29 cellular contexts compared by ENCODE assay signal in genomic region chr7:63009771-63010170, GRCh38.
"Had no signal": no experiment of that assay in that cellular context is flagged by ENCODE, and none has a peak within 500 bp of the region (broad histone marks: within the 10 kb centered on the region; RNA-seq: fewer than 3 reads in every experiment).

No MANE protein-coding gene starts in this region.

- H3K9me3 ChIP-seq: testis, thoracic aorta, thyroid gland, tibial artery, transverse colon, upper lobe of right lung, uterus, vagina had no signal

- H3K4me3 ChIP-seq: stomach, suprapubic skin, testis, thoracic aorta, thyroid gland, tibial artery, tibial nerve, transverse colon, upper lobe of left lung, upper lobe of right lung, uterus, vagina had no signal

- H3K4me3 Mint-ChIP-seq: stimulated activated effector memory CD8-positive, alpha-beta T cell treated with anti-CD3 and anti-CD28 coated beads, Interleukin-12 subunit alpha, Interleukin-12 subunit beta, amount 100 ng/mL, for 72 hours; stimulated activated memory B cell treated with anti-CD40 and anti-IgM and Interleukin-4, amounts not matched to agents 10 μg/mL and 1 μg/mL and 100 μg/mL, for 72 hours; stimulated activated naive B cell treated with anti-CD40 and anti-IgM and Interleukin-4, amounts not matched to agents 10 μg/mL and 1 μg/mL and 100 μg/mL, for 72 hours; stimulated activated naive CD8-positive, alpha-beta T cell treated with anti-CD3 and anti-CD28 coated beads, Interleukin-15, amount 100 ng/mL, for 72 hours; stimulated activated naive CD8-positive, alpha-beta T cell treated with anti-CD3 and anti-CD28 coated beads, Interleukin-15, Interleukin-2, amounts not matched to agents 100 ng/mL and 50 ng/mL, for 24 hours; type B pancreatic cell had no signal

- H3K4me1 ChIP-seq: stomach, suprapubic skin, testis, thyroid gland, tibial artery, tibial nerve, transverse colon, upper lobe of left lung, upper lobe of right lung, uterus, vagina had no signal

- H3K4me1 Mint-ChIP-seq: stimulated activated effector memory CD8-positive, alpha-beta T cell treated with anti-CD3 and anti-CD28 coated beads, Interleukin-12 subunit alpha, Interleukin-12 subunit beta, amount 100 ng/mL, for 72 hours; stimulated activated memory B cell treated with anti-CD40 and anti-IgM and Interleukin-4, amounts not matched to agents 10 μg/mL and 1 μg/mL and 100 μg/mL, for 72 hours; stimulated activated naive B cell treated with anti-CD40 and anti-IgM and Interleukin-4, amounts not matched to agents 10 μg/mL and 1 μg/mL and 100 μg/mL, for 72 hours; stimulated activated naive CD8-positive, alpha-beta T cell treated with anti-CD3 and anti-CD28 coated beads, Interleukin-15, amount 100 ng/mL, for 72 hours had no signal

- ATAC-seq: stimulated activated effector memory CD8-positive, alpha-beta T cell treated with anti-CD3 and anti-CD28 coated beads, Interleukin-12 subunit alpha, Interleukin-12 subunit beta, amount 100 ng/mL, for 72 hours; stimulated activated memory B cell treated with anti-CD40 and anti-IgM and Interleukin-4, amounts not matched to agents 10 μg/mL and 1 μg/mL and 100 μg/mL, for 72 hours; stimulated activated naive B cell treated with anti-CD40 and anti-IgM and Interleukin-4, amounts not matched to agents 10 μg/mL and 1 μg/mL and 100 μg/mL, for 72 hours; stimulated activated naive CD8-positive, alpha-beta T cell treated with anti-CD3 and anti-CD28 coated beads, Interleukin-15, amount 100 ng/mL, for 72 hours; stimulated activated naive CD8-positive, alpha-beta T cell treated with anti-CD3 and anti-CD28 coated beads, Interleukin-15, Interleukin-2, amounts not matched to agents 100 U/mL and 50 U/mL, for 24 hours; upper lobe of right lung had no signal

- H3K27me3 Mint-ChIP-seq: stimulated activated memory B cell treated with anti-CD40 and anti-IgM and Interleukin-4, amounts not matched to agents 10 μg/mL and 1 μg/mL and 100 μg/mL, for 72 hours; stimulated activated naive B cell treated with anti-CD40 and anti-IgM and Interleukin-4, amounts not matched to agents 10 μg/mL and 1 μg/mL and 100 μg/mL, for 72 hours; stimulated activated naive CD8-positive, alpha-beta T cell treated with anti-CD3 and anti-CD28 coated beads, Interleukin-15, amount 100 ng/mL, for 72 hours; stimulated activated naive CD8-positive, alpha-beta T cell treated with anti-CD3 and anti-CD28 coated beads, Interleukin-15, Interleukin-2, amounts not matched to agents 100 ng/mL and 50 ng/mL, for 24 hours; type B pancreatic cell had no signal

- DNase-seq: stimulated activated CD4-positive, alpha-beta T cell treated with anti-CD3 and anti-CD28 coated beads, Interleukin-2, amount 100 ng/mL, for 48 hours; stimulated activated CD4-positive, alpha-beta T cell treated with anti-CD3 and anti-CD28 coated beads, Interleukin-4, amount 100 ng/mL, for 1 hour; stimulated activated CD4-positive, alpha-beta T cell treated with anti-CD3 and anti-CD28 coated beads, Interleukin-4, amount 100 ng/mL, for 24 hours; stimulated activated CD4-positive, alpha-beta T cell treated with anti-CD3 and anti-CD28 coated beads, Interleukin-4, amount 100 ng/mL, for 4 hours; stimulated activated CD8-positive, alpha-beta memory T cell treated with anti-CD3 and anti-CD28 coated beads, Interleukin-4, amount 100 ng/mL, for 48 hours; stimulated activated naive B cell treated with anti-CD40 and anti-IgM and Interleukin-4, amounts not matched to agents 10 μg/mL and 1 μg/mL and 100 μg/mL, for 72 hours; stimulated activated naive CD4-positive, alpha-beta T cell; stimulated activated naive CD4-positive, alpha-beta T cell treated with Interleukin-2 at 50 U/mL for 16 hours; stimulated activated naive CD8-positive, alpha-beta T cell treated with anti-CD3 and anti-CD28 coated beads, Interleukin-15, amount 100 ng/mL, for 72 hours; stimulated activated naive CD8-positive, alpha-beta T cell treated with anti-CD3 and anti-CD28 coated beads, Interleukin-15, Interleukin-2, amounts not matched to agents 100 U/mL and 50 U/mL, for 24 hours; stomach; substantia nigra; testis; thyroid gland; tibial artery; transverse colon; trophoblast cell; upper lobe of left lung; upper lobe of right lung; uterus had no signal

- H3K36me3 ChIP-seq: stomach, suprapubic skin, thoracic aorta, thyroid gland, tibial artery, tibial nerve, transverse colon, upper lobe of left lung, upper lobe of right lung, uterus, vagina had no signal

- H3K27ac Mint-ChIP-seq: stimulated activated effector memory CD8-positive, alpha-beta T cell treated with anti-CD3 and anti-CD28 coated beads, Interleukin-12 subunit alpha, Interleukin-12 subunit beta, amount 100 ng/mL, for 72 hours; stimulated activated memory B cell treated with anti-CD40 and anti-IgM and Interleukin-4, amounts not matched to agents 10 μg/mL and 1 μg/mL and 100 μg/mL, for 72 hours; stimulated activated naive B cell treated with anti-CD40 and anti-IgM and Interleukin-4, amounts not matched to agents 10 μg/mL and 1 μg/mL and 100 μg/mL, for 72 hours; stimulated activated naive CD8-positive, alpha-beta T cell treated with anti-CD3 and anti-CD28 coated beads, Interleukin-15, amount 100 ng/mL, for 72 hours; stimulated activated naive CD8-positive, alpha-beta T cell treated with anti-CD3 and anti-CD28 coated beads, Interleukin-15, Interleukin-2, amounts not matched to agents 100 ng/mL and 50 ng/mL, for 24 hours; type B pancreatic cell had no signal

- H3K36me3 Mint-ChIP-seq: stimulated activated effector memory CD8-positive, alpha-beta T cell treated with anti-CD3 and anti-CD28 coated beads, Interleukin-12 subunit alpha, Interleukin-12 subunit beta, amount 100 ng/mL, for 72 hours; stimulated activated memory B cell treated with anti-CD40 and anti-IgM and Interleukin-4, amounts not matched to agents 10 μg/mL and 1 μg/mL and 100 μg/mL, for 72 hours had no signal

- FAIRE-seq: urothelium cell line had no signal
